13 cellular contexts compared by ENCODE assay signal in genomic region chr16:47732122-47732805, GRCh38.
DNase-seq lines count a peak whose midpoint lies in the region; ATAC-seq, FAIRE-seq and TF ChIP-seq lines count a peak whose summit lies in the region.
"Had no signal": no experiment of that assay in that cellular context is flagged by ENCODE, and none has a peak within 500 bp of the region (broad histone marks: within the 10 kb centered on the region; RNA-seq: fewer than 3 reads in every experiment).

No MANE protein-coding gene starts in this region.

- H3K4me1 Mint-ChIP-seq in activated naive CD4-positive, alpha-beta T cell treated with anti-CD3 and anti-CD28 coated beads for 36 hours (ENCODE audit: low read depth) = peaks cover 4% of the 10 kb centered on the region
- peaks cover 7% of the 10 kb centered on the region for H3K4me1 Mint-ChIP-seq in stimulated activated effector memory CD8-positive, alpha-beta T cell treated with anti-CD3 and anti-CD28 coated beads, Interleukin-12 subunit alpha, Interleukin-12 subunit beta, amount 100 ng/mL, for 72 hours

- no peaks in the 10 kb centered on the region for H3K36me3 Mint-ChIP-seq in activated naive CD4-positive, alpha-beta T cell treated with anti-CD3 and anti-CD28 coated beads for 36 hours (ENCODE audit: low read depth)
- H3K36me3 Mint-ChIP-seq in stimulated activated effector memory CD8-positive, alpha-beta T cell treated with anti-CD3 and anti-CD28 coated beads, Interleukin-12 subunit alpha, Interleukin-12 subunit beta, amount 100 ng/mL, for 72 hours = no peaks in the 10 kb centered on the region
- H3K36me3 Mint-ChIP-seq: CD4-positive, alpha-beta memory T cell had no signal

- ATAC-seq in stimulated activated effector memory CD8-positive, alpha-beta T cell treated with anti-CD3 and anti-CD28 coated beads, Interleukin-12 subunit alpha, Interleukin-12 subunit beta, amount 100 ng/mL, for 72 hours = peak; percentile 95

- H3K9me3 Mint-ChIP-seq in activated naive CD4-positive, alpha-beta T cell treated with anti-CD3 and anti-CD28 coated beads for 36 hours = peaks cover 1% of the 10 kb centered on the region
- no peaks in the 10 kb centered on the region for H3K9me3 Mint-ChIP-seq in stimulated activated effector memory CD8-positive, alpha-beta T cell treated with anti-CD3 and anti-CD28 coated beads, Interleukin-12 subunit alpha, Interleukin-12 subunit beta, amount 100 ng/mL, for 72 hours

- peaks cover 8% of the 10 kb centered on the region for H3K27me3 Mint-ChIP-seq in activated naive CD4-positive, alpha-beta T cell treated with anti-CD3 and anti-CD28 coated beads for 36 hours (ENCODE audit: low read depth)

- CTCF ChIA-PET in activated naive CD4-positive, alpha-beta T cell treated with anti-CD3 and anti-CD28 coated beads for 36 hours (lab: Charles Lee) = no interaction called here

- no peak overlapping the region for H3K4me3 Mint-ChIP-seq in activated naive CD4-positive, alpha-beta T cell treated with anti-CD3 and anti-CD28 coated beads for 36 hours
- peak overlapping the region; percentile 48 for H3K4me3 Mint-ChIP-seq in stimulated activated effector memory CD8-positive, alpha-beta T cell treated with anti-CD3 and anti-CD28 coated beads, Interleukin-12 subunit alpha, Interleukin-12 subunit beta, amount 100 ng/mL, for 72 hours
- H3K4me3 Mint-ChIP-seq: CD4-positive, alpha-beta memory T cell had no signal

- no peak for TF ChIP-seq CTCF in epithelial cell of esophagus (IDR thresholded peaks at IDR 0.05; ENCODE audit: insufficient read depth, low read depth, low read length, missing control alignments)

- no peak overlapping the region for H3K27ac Mint-ChIP-seq in activated naive CD4-positive, alpha-beta T cell treated with anti-CD3 and anti-CD28 coated beads for 36 hours
- H3K27ac Mint-ChIP-seq in stimulated activated effector memory CD8-positive, alpha-beta T cell treated with anti-CD3 and anti-CD28 coated beads, Interleukin-12 subunit alpha, Interleukin-12 subunit beta, amount 100 ng/mL, for 72 hours = peak overlapping the region; percentile 86

- intact Hi-C loops in activated naive CD4-positive, alpha-beta T cell treated with anti-CD3 and anti-CD28 coated beads for 36 hours (cut with micrococcal nuclease) = no loop called here

- no peak overlapping the region for H3K4me3 ChIP-seq in epithelial cell of esophagus (ENCODE audit: low read length)
- H3K4me3 ChIP-seq: thoracic aorta had no signal

- FAIRE-seq in RCC 7860 (lab: Jason Lieb, UNC) = peak; percentile 85
- FAIRE-seq: TTC549 had no signal

- peak; percentile 28 for DNase-seq in activated naive CD4-positive, alpha-beta T cell treated with anti-CD3 and anti-CD28 coated beads for 36 hours
- no peak for DNase-seq in activated naive CD4-positive, alpha-beta T cell treated with Interleukin-2 at 50 U/mL for 16 hours
- DNase-seq in RCC 7860 (ENCODE audit: low spot score) = peak; percentile 86
- peak; percentile 84 for DNase-seq in epithelial cell of esophagus (ENCODE audit: low read depth)
- no peak for DNase-seq in stimulated activated effector memory CD8-positive, alpha-beta T cell treated with anti-CD3 and anti-CD28 coated beads, Interleukin-12 subunit alpha, Interleukin-12 subunit beta, amount 100 ng/mL, for 72 hours (ENCODE audit: low spot score in 2 of 2)
- no peak for DNase-seq in NCI-H748 (lab: John Stamatoyannopoulos, UW; ENCODE audit: unreplicated experiment)
- DNase-seq in globus pallidus (ENCODE audit: low spot score) = no peak
- DNase-seq in DMS 273 treated with DMSO at 0.1 percent for 48 hours (lab: John Stamatoyannopoulos, UW) = no peak
- DNase-seq: CD4-positive, alpha-beta memory T cell; central memory CD4-positive, alpha-beta T cell; NCI-H1436 had no signal

Comparison
In these comparisons a context has a peak if more than half of its experiments do, and no peak if none do; other contexts are left out.
1. DNase-seq: peak in activated naive CD4-positive, alpha-beta T cell treated with anti-CD3 and anti-CD28 coated beads for 36 hours (single experiment), RCC 7860 (single experiment) and epithelial cell of esophagus (single experiment); none in activated naive CD4-positive, alpha-beta T cell treated with Interleukin-2 at 50 U/mL for 16 hours (single experiment), stimulated activated effector memory CD8-positive, alpha-beta T cell treated with anti-CD3 and anti-CD28 coated beads, Interleukin-12 subunit alpha, Interleukin-12 subunit beta, amount 100 ng/mL, for 72 hours (0 of 2), NCI-H748 (single experiment), globus pallidus (single experiment) and DMS 273 treated with DMSO at 0.1 percent for 48 hours (single experiment).